31 cellular contexts compared by ENCODE assay signal in genomic region chr15:83443076-83443847, GRCh38. TPM values are rescaled to one million over a fixed set of nuclear protein-coding genes. Genes with fewer than 3 reads are reported as not detected.
"Had no signal": no experiment of that assay in that cellular context is flagged by ENCODE, and none has a peak within 500 bp of the region (broad histone marks: within the 10 kb centered on the region; RNA-seq: fewer than 3 reads in every experiment).

No MANE protein-coding gene starts in this region.

- H3K36me3 ChIP-seq: cardiac muscle cell, Peyer's patch had no signal

- H3K9ac ChIP-seq: KMS-11 had no signal

- H3K4me3 ChIP-seq: cardiac muscle cell, Peyer's patch had no signal

- ATAC-seq: activated CD4-positive, alpha-beta T cell treated with anti-CD3 and anti-CD28 coated beads for 36 hours; activated T-helper 17 cell treated with anti-CD3 and anti-CD28 coated beads, Interleukin-2, amount 50 U/mL, for 72 hours; PC-3 had no signal

- H3K9me3 Mint-ChIP-seq: activated CD4-positive, alpha-beta memory T cell treated with anti-CD3 and anti-CD28 coated beads for 36 hours; activated naive CD8-positive, alpha-beta T cell treated with anti-CD3 and anti-CD28 coated beads for 36 hours; activated T-helper 17 cell treated with anti-CD3 and anti-CD28 coated beads, Interleukin-2, amount 50 U/mL, for 72 hours; central memory CD8-positive, alpha-beta T cell; T-helper 2 cell treated with Interferon-gamma antibody and Interleukin-4, amounts not matched to agents 5 μg/mL and 100 μg/mL, for 36 hours had no signal

- H3K27ac Mint-ChIP-seq: activated CD4-positive, alpha-beta memory T cell treated with anti-CD3 and anti-CD28 coated beads for 36 hours; activated CD4-positive, alpha-beta T cell treated with anti-CD3 and anti-CD28 coated beads for 36 hours; activated naive CD8-positive, alpha-beta T cell treated with anti-CD3 and anti-CD28 coated beads for 36 hours; activated T-helper 17 cell treated with anti-CD3 and anti-CD28 coated beads, Interleukin-2, amount 50 U/mL, for 72 hours; T-helper 2 cell treated with Interferon-gamma antibody and Interleukin-4, amounts not matched to agents 5 μg/mL and 100 μg/mL, for 36 hours had no signal

- H3K9me3 ChIP-seq: Peyer's patch had no signal

- H3K36me3 Mint-ChIP-seq: activated CD4-positive, alpha-beta memory T cell treated with anti-CD3 and anti-CD28 coated beads for 36 hours; activated naive CD8-positive, alpha-beta T cell treated with anti-CD3 and anti-CD28 coated beads for 36 hours had no signal

- H3K4me3 Mint-ChIP-seq: activated CD4-positive, alpha-beta memory T cell treated with anti-CD3 and anti-CD28 coated beads for 36 hours; activated CD4-positive, alpha-beta T cell treated with anti-CD3 and anti-CD28 coated beads for 36 hours; activated naive CD8-positive, alpha-beta T cell treated with anti-CD3 and anti-CD28 coated beads for 36 hours; activated T-helper 17 cell treated with anti-CD3 and anti-CD28 coated beads, Interleukin-2, amount 50 U/mL, for 72 hours; central memory CD8-positive, alpha-beta T cell; T-helper 2 cell treated with Interferon-gamma antibody and Interleukin-4, amounts not matched to agents 5 μg/mL and 100 μg/mL, for 36 hours had no signal

- H3K4me2 ChIP-seq: KMS-11 had no signal

- H3K27me3 ChIP-seq: cardiac muscle cell, Peyer's patch had no signal

- DNase-seq: activated CD4-positive, alpha-beta memory T cell treated with anti-CD3 and anti-CD28 coated beads for 36 hours; activated CD4-positive, alpha-beta T cell treated with anti-CD3 and anti-CD28 coated beads for 36 hours; activated CD4-positive, alpha-beta T cell treated with anti-CD3 and anti-CD28 coated beads, Interleukin-2, amount 50 U/mL, for 1 hour; activated CD8-positive, alpha-beta memory T cell treated with anti-CD3 and anti-CD28 coated beads, Interleukin-2, amount 50 U/mL, for 4 hours; activated effector memory CD4-positive, alpha-beta T cell treated with anti-CD3 and anti-CD28 coated beads, Interleukin-2, amount 50 U/mL, for 16 hours; activated naive CD4-positive, alpha-beta T cell; activated naive CD4-positive, alpha-beta T cell treated with anti-CD3 and anti-CD28 coated beads, Interleukin-2, amount 50 U/mL, for 16 hours; activated naive CD8-positive, alpha-beta T cell treated with anti-CD3 and anti-CD28 coated beads for 36 hours; activated T-cell treated with anti-CD3 and anti-CD28 coated beads, Interleukin-2, amount 50 U/mL, for 48 hours; amniotic stem cell; aorta; NCI-H1092 treated with DMSO at 0.1 percent for 48 hours; NCI-H1417; NCI-H187 treated with DMSO at 0.1 percent for 48 hours; NCI-H2081; NCI-H345; NCI-H524 treated with DMSO at 0.1 percent for 48 hours; NK-92 treated with Interleukin-12 subunit alpha and Interleukin-12 subunit beta, amount 100 ng/mL, for 24 hours; PC-3; Peyer's patch; Right ventricle myocardium superior; SW 1271 had no signal

- FAIRE-seq: TTC549 had no signal

- H3K27ac ChIP-seq: cardiac muscle cell, KMS-11, Peyer's patch had no signal

RNA-seq across cellular contexts. Expression of gene SH3GL3, which starts 3.9 kb away (rescaled TPM):
- total RNA-seq: activated CD4-positive, alpha-beta memory T cell treated with anti-CD3 and anti-CD28 coated beads for 36 hours; activated CD4-positive, alpha-beta T cell treated with anti-CD3 and anti-CD28 coated beads for 36 hours; activated naive CD8-positive, alpha-beta T cell treated with anti-CD3 and anti-CD28 coated beads for 36 hours; chondrocyte; LHCN-M2; Peyer's patch; Right ventricle myocardium superior; T-helper 1 cell treated with Interleukin-12 subunit alpha and Interleukin-12 subunit beta and Interleukin-4 antibody, amounts not matched to agents 30 ng/mL and 1 ng/mL, for 36 hours had no signal
- polyA plus RNA-seq: aorta had no signal
